12 cellular contexts compared by ENCODE assay signal in genomic region chr12:71865166-71865713, GRCh38. TPM values are rescaled to one million over a fixed set of nuclear protein-coding genes. Genes with fewer than 3 reads are reported as not detected.
DNase-seq lines count a peak whose midpoint lies in the region; ATAC-seq, FAIRE-seq and TF ChIP-seq lines count a peak whose summit lies in the region.
"Had no signal": no experiment of that assay in that cellular context is flagged by ENCODE, and none has a peak within 500 bp of the region (broad histone marks: within the 10 kb centered on the region; RNA-seq: fewer than 3 reads in every experiment).

No MANE protein-coding gene starts in this region.

- TF ChIP-seq CTCF in suprapubic skin (IDR thresholded peaks at IDR 0.05), result no peak
- no peak for TF ChIP-seq CTCF in glutamatergic neuron (IDR thresholded peaks at IDR 0.05; ENCODE audit: partially characterized antibody, unreplicated experiment)

- H3K4me1 ChIP-seq in suprapubic skin, result peaks cover 18% of the 10 kb centered on the region

- H3K4me1 Mint-ChIP-seq in glutamatergic neuron (ENCODE audit: low read depth, unreplicated experiment), result peaks cover 5% of the 10 kb centered on the region

- TF ChIP-seq EP300 in suprapubic skin (IDR thresholded peaks at IDR 0.05), result no peak

- no peak overlapping the region for H3K4me3 Mint-ChIP-seq in glutamatergic neuron (ENCODE audit: unreplicated experiment)
- H3K4me3 Mint-ChIP-seq: central memory CD8-positive, alpha-beta T cell had no signal

- peak; percentile 11 for ATAC-seq in esophagus mucosa

- 69% methylated on average over 2 of the region's 2 CpGs for WGBS in suprapubic skin

- no peak for FAIRE-seq in RCC 7860 (lab: Jason Lieb, UNC)

- H3K27me3 Mint-ChIP-seq in glutamatergic neuron (ENCODE audit: unreplicated experiment), result no peaks in the 10 kb centered on the region
- H3K27me3 Mint-ChIP-seq: central memory CD8-positive, alpha-beta T cell had no signal

- H3K27ac ChIP-seq in suprapubic skin, result no peak overlapping the region

- H3K9me3 ChIP-seq in suprapubic skin, result no peaks in the 10 kb centered on the region

- peak; percentile 1 for DNase-seq in NK-92 treated with Interleukin-12 subunit alpha and Interleukin-12 subunit beta, amount 100 ng/mL, for 24 hours (lab: John Stamatoyannopoulos, UW)
- DNase-seq in NK-92 (lab: John Stamatoyannopoulos, UW; ENCODE audit: unreplicated experiment) (no peak), RCC 7860 (ENCODE audit: low spot score) (peak; percentile 31), skeletal muscle cell (ENCODE audit: low read depth) (peak; percentile 81), suprapubic skin (ENCODE audit: low spot score in 2 of 2) (no peak), glutamatergic neuron (no peak)
- no peak for DNase-seq in stimulated activated CD4-positive, alpha-beta T cell treated with anti-CD3 and anti-CD28 coated beads, Interleukin-12 subunit alpha, Interleukin-12 subunit beta, amount 100 ng/mL, for 4 hours
- DNase-seq: C1 segment of cervical spinal cord, midbrain, NCI-H1930 had no signal

- H3K27ac Mint-ChIP-seq in glutamatergic neuron (ENCODE audit: unreplicated experiment), result no peak overlapping the region

- no peak for TF ChIP-seq POLR2A in suprapubic skin (IDR thresholded peaks at IDR 0.05)

- H3K4me3 ChIP-seq in skeletal muscle cell (ENCODE audit: low read depth, low read length) (no peak overlapping the region), suprapubic skin (no peak overlapping the region)

- peaks cover 3% of the 10 kb centered on the region for H3K9me3 Mint-ChIP-seq in glutamatergic neuron (ENCODE audit: unreplicated experiment)

- H3K36me3 Mint-ChIP-seq in glutamatergic neuron (ENCODE audit: unreplicated experiment), result peaks cover 18% of the 10 kb centered on the region

- no peaks in the 10 kb centered on the region for H3K27me3 ChIP-seq in suprapubic skin

- H3K36me3 ChIP-seq in suprapubic skin, result no peaks in the 10 kb centered on the region

RNA-seq across cellular contexts. Expression of gene TBC1D15, which starts 25.7 kb away (rescaled TPM):
- total RNA-seq in esophagus mucosa (17.7 TPM), suprapubic skin (10 to 100 TPM; 25.1 to 67.4 (median 34.2) TPM), glutamatergic neuron (ENCODE audit: unreplicated experiment) (25.1 TPM)

Comparison
In these comparisons a context has a peak if more than half of its experiments do, and no peak if none do; other contexts are left out.
1. DNase-seq: peak in NK-92 treated with Interleukin-12 subunit alpha and Interleukin-12 subunit beta, amount 100 ng/mL, for 24 hours (single experiment), RCC 7860 (single experiment) and skeletal muscle cell (single experiment); none in NK-92 (single experiment), suprapubic skin (0 of 2), glutamatergic neuron (single experiment) and stimulated activated CD4-positive, alpha-beta T cell treated with anti-CD3 and anti-CD28 coated beads, Interleukin-12 subunit alpha, Interleukin-12 subunit beta, amount 100 ng/mL, for 4 hours (single experiment).